18 cellular contexts compared by ENCODE assay signal in genomic region chr4:8146158-8146557, GRCh38. TPM values are rescaled to one million over a fixed set of nuclear protein-coding genes. Genes with fewer than 3 reads are reported as not detected.
DNase-seq lines count a peak whose midpoint lies in the region; ATAC-seq, FAIRE-seq and TF ChIP-seq lines count a peak whose summit lies in the region.
"Had no signal": no experiment of that assay in that cellular context is flagged by ENCODE, and none has a peak within 500 bp of the region (broad histone marks: within the 10 kb centered on the region; RNA-seq: fewer than 3 reads in every experiment).

No MANE protein-coding gene starts in this region.

- no peak for TF ChIP-seq POLR2A in HepG2 (IDR thresholded peaks at IDR 0.05; ENCODE audit: insufficient read depth in 1 of 2, low read depth in 2 of 2, low read length in 2 of 2)
- no peak for TF ChIP-seq POLR2A in right lobe of liver (IDR thresholded peaks at IDR 0.05)

- CTCF ChIA-PET in HepG2 (lab: Yijun Ruan, JAX; ENCODE audit: low intra/inter-chr PET ratio, low total read pairs): no interaction called here
- CTCF ChIA-PET in activated CD8-positive, alpha-beta T cell treated with anti-CD3 and anti-CD28 coated beads for 36 hours (lab: Charles Lee): interaction anchor here (1.5 kb wide), 1 partner anchor 31 kb away, joined by 4 read pairs; no protein-coding TSS in a partner anchor

- H3K4me1 Mint-ChIP-seq in activated CD8-positive, alpha-beta T cell treated with anti-CD3 and anti-CD28 coated beads for 36 hours (ENCODE audit: low read depth): no peaks in the 10 kb centered on the region

- H3K4me3 ChIP-seq in HepG2 (replicated peaks in 1 of 3; ENCODE audit: insufficient read depth in 1 of 3, low read depth in 2 of 3, low read length in 3 of 3) (no peak overlapping the region), right lobe of liver (no peak overlapping the region), neural cell (ENCODE audit: low read length) (peak overlapping the region; percentile 4)
- H3K4me3 ChIP-seq: GM23248, HAP-1 had no signal

- H3K9ac ChIP-seq in HepG2 (ENCODE audit: insufficient read depth, low read depth, low read length): no peak overlapping the region
- peak overlapping the region; percentile 40 for H3K9ac ChIP-seq in neural cell (ENCODE audit: low read length)
- H3K9ac ChIP-seq: GM23248 had no signal

- ATAC-seq in HepG2: no peak
- ATAC-seq in right lobe of liver: no peak
- ATAC-seq in GM21619 (IDR thresholded peaks at IDR 0.05; ENCODE audit: unreplicated experiment): no peak
- ATAC-seq in activated CD8-positive, alpha-beta T cell treated with anti-CD3 and anti-CD28 coated beads for 36 hours: no peak

- TF ChIP-seq RAD21 in HepG2 (CRISPR knock-in tag; IDR thresholded peaks at IDR 0.05) (no peak), neural cell (conservative IDR thresholded peaks at IDR 0.05) (no peak)

- H3K27ac ChIP-seq in HepG2 (ENCODE audit: extremely low read length, insufficient read depth, low read length): no peak overlapping the region
- H3K27ac ChIP-seq in right lobe of liver: no peak overlapping the region
- H3K27ac ChIP-seq in neural cell (ENCODE audit: low read length): peak overlapping the region; percentile 69
- H3K27ac ChIP-seq: GM23248 had no signal

- TF ChIP-seq EP300 in HepG2 (IDR thresholded peaks at IDR 0.05; ENCODE audit: low read depth in 2 of 2, low read length in 2 of 2) (no peak), HepG2 (CRISPR knock-in tag; IDR thresholded peaks at IDR 0.05; ENCODE audit: borderline replicate concordance) (no peak), neural cell (conservative IDR thresholded peaks at IDR 0.05; ENCODE audit: poor library complexity, severe bottlenecking) (no peak)

- POLR2A ChIA-PET in HepG2 (lab: Yijun Ruan, JAX): no interaction called here
- POLR2A ChIA-PET in activated CD8-positive, alpha-beta T cell treated with anti-CD3 and anti-CD28 coated beads for 36 hours (lab: Charles Lee): no interaction called here

- no peaks in the 10 kb centered on the region for H3K9me3 Mint-ChIP-seq in activated CD8-positive, alpha-beta T cell treated with anti-CD3 and anti-CD28 coated beads for 36 hours

- BruUV-seq in HepG2 (replicated peaks; lab: Mats Ljungman, UMichigan): no TSS peak

- 67% methylated on average over 9 of the region's 9 CpGs for WGBS in HepG2 (ENCODE audit: low lambda C conversion rate)
- WGBS in right lobe of liver (ENCODE audit: insufficient coverage, low coverage, low lambda C conversion rate, missing lambda C conversion rate): 75% methylated on average over 9 of the region's 9 CpGs

- no peaks in the 10 kb centered on the region for H3K79me2 ChIP-seq in HepG2 (ENCODE audit: insufficient read depth, low read length)
- no peaks in the 10 kb centered on the region for H3K79me2 ChIP-seq in neural cell (replicated peaks; ENCODE audit: insufficient read depth, low read length)

- no peaks in the 10 kb centered on the region for H3K36me3 Mint-ChIP-seq in activated CD8-positive, alpha-beta T cell treated with anti-CD3 and anti-CD28 coated beads for 36 hours (ENCODE audit: low read depth)

- H3K4me2 ChIP-seq in HepG2 (ENCODE audit: low read depth, low read length): no peak overlapping the region
- no peak overlapping the region for H3K4me2 ChIP-seq in neural cell (ENCODE audit: low read length)

- H3K36me3 ChIP-seq in HepG2 (replicated peaks in 1 of 2; ENCODE audit: control insufficient read depth in 1 of 2, insufficient read depth in 2 of 2, low read length in 2 of 2) (no peaks in the 10 kb centered on the region), right lobe of liver (no peaks in the 10 kb centered on the region), neural cell (ENCODE audit: insufficient read depth, low read length) (no peaks in the 10 kb centered on the region)
- H3K36me3 ChIP-seq: HAP-1 had no signal

- intact Hi-C loops in HepG2 (cut with micrococcal nuclease; ENCODE audit: unreplicated experiment) (no loop called here), right lobe of liver (cut with DNase I) (no loop called here)
- intact Hi-C loops in activated CD8-positive, alpha-beta T cell treated with anti-CD3 and anti-CD28 coated beads for 36 hours (cut with micrococcal nuclease): no loop called here

- in situ Hi-C loops in HepG2 (cut with HindIII; ENCODE audit: extremely low pct_ligation_motif_present, low pct_unique_long_range_greater_than_20kb): no loop called here

- H3K9me3 ChIP-seq in HepG2 (ENCODE audit: low read length) (no peaks in the 10 kb centered on the region), right lobe of liver (no peaks in the 10 kb centered on the region), neural cell (ENCODE audit: low read length) (no peaks in the 10 kb centered on the region)
- H3K9me3 ChIP-seq: HAP-1 had no signal

- TF ChIP-seq CTCF in HepG2 (CRISPR knock-in tag; IDR thresholded peaks at IDR 0.05): no peak
- no peak for TF ChIP-seq CTCF in right lobe of liver (IDR thresholded peaks at IDR 0.05)
- no peak for TF ChIP-seq CTCF in neural cell (IDR thresholded peaks at IDR 0.05; ENCODE audit: poor library complexity, severe bottlenecking)
- TF ChIP-seq CTCF in activated CD8-positive, alpha-beta T cell treated with anti-CD3 and anti-CD28 coated beads for 36 hours (IDR thresholded peaks at IDR 0.05): no peak

- H3K9me2 ChIP-seq in neural cell (ENCODE audit: insufficient read depth, low read length): no peaks in the 10 kb centered on the region

- no peak overlapping the region for H3K27ac Mint-ChIP-seq in activated CD8-positive, alpha-beta T cell treated with anti-CD3 and anti-CD28 coated beads for 36 hours

- H3K27me3 Mint-ChIP-seq in activated CD8-positive, alpha-beta T cell treated with anti-CD3 and anti-CD28 coated beads for 36 hours: peaks cover 5% of the 10 kb centered on the region

- H4K20me1 ChIP-seq in HepG2 (ENCODE audit: insufficient read depth, low read length): no peaks in the 10 kb centered on the region
- H4K20me1 ChIP-seq in neural cell (ENCODE audit: insufficient read depth): no peaks in the 10 kb centered on the region

- H3K4me1 ChIP-seq in HepG2 (ENCODE audit: insufficient read depth, low read length): peaks cover 17% of the 10 kb centered on the region
- peaks cover 0 to 22% (median 4%) of the 10 kb centered on the region in 4 donors for H3K4me1 ChIP-seq in right lobe of liver
- H3K4me1 ChIP-seq: HAP-1 had no signal

- peak in 2 of 3 experiments; percentile 65 to 66 for DNase-seq in NCI-H1417 (lab: John Stamatoyannopoulos, UW)
- no peak for DNase-seq in NCI-H1417 treated with DMSO at 0.1 percent for 48 hours (lab: John Stamatoyannopoulos, UW)
- DNase-seq in HepG2 (ENCODE audit: low spot score): no peak
- DNase-seq in right lobe of liver: no peak
- no peak for DNase-seq in LoVo (ENCODE audit: low spot score)
- DNase-seq in activated CD8-positive, alpha-beta T cell treated with anti-CD3 and anti-CD28 coated beads for 36 hours: no peak
- DNase-seq: 8988T, GF-D8, GM23248, KBM-7, MV-4-11, NCI-H1436 treated with DMSO at 0.1 percent for 48 hours, OCI-M1, SIG-M5 had no signal

- no peak overlapping the region for H2AFZ ChIP-seq in HepG2 (ENCODE audit: low read length)
- no peak overlapping the region for H2AFZ ChIP-seq in neural cell (ENCODE audit: low read depth, low read length)
- H2AFZ ChIP-seq: GM23248 had no signal

- FAIRE-seq in HepG2 (lab: Jason Lieb, UNC): no peak

- H3K27me3 ChIP-seq in HepG2 (ENCODE audit: control insufficient read depth in 1 of 2, insufficient read depth in 2 of 2, low read length in 2 of 2): peaks cover 13 to 82% of the 10 kb centered on the region in 2 experiments; a peak in 4 of 5 replicates
- H3K27me3 ChIP-seq in right lobe of liver: no peaks in the 10 kb centered on the region
- H3K27me3 ChIP-seq in neural cell (ENCODE audit: insufficient read depth, low read depth, low read length): no peaks in the 10 kb centered on the region

- no peak overlapping the region for H3K4me3 Mint-ChIP-seq in activated CD8-positive, alpha-beta T cell treated with anti-CD3 and anti-CD28 coated beads for 36 hours

- no peaks in the 10 kb centered on the region for H3F3A ChIP-seq in neural cell (ENCODE audit: insufficient read depth, low read length, poor library complexity, severe bottlenecking)

RNA-seq across cellular contexts. Expression of gene ABLIM2, which starts 12.5 kb away (rescaled TPM):
- total RNA-seq in HepG2 (2016; rRNA removed; fragmentation: Illumina TruSeq; extraction: Trizol) (0.18 and 0.20 TPM in 2 replicates), right lobe of liver (1 to 10 TPM in 5 of 6 experiments, under 1 TPM in 1; 0.93 to 3.5 (median 2.3) TPM)
- total RNA-seq in HepG2 (2016; cell fraction: cytosol; rRNA removed; fragmentation: Illumina TruSeq; extraction: Trizol; ENCODE audit: low read depth): not detected in 2 replicates
- total RNA-seq in HepG2 (2016; cell fraction: insoluble cytoplasmic fraction; rRNA removed; fragmentation: Illumina TruSeq; extraction: Trizol): not detected in 2 replicates
- total RNA-seq in HepG2 (2016; cell fraction: membrane; rRNA removed; fragmentation: Illumina TruSeq; extraction: Trizol): not detected in 2 replicates
- total RNA-seq in HepG2 (2016; cell fraction: nucleus; rRNA removed; fragmentation: Illumina TruSeq; extraction: Trizol): not detected in 2 replicates
- polyA plus RNA-seq in HepG2 (2011; rRNA removed) (0.37 and 0.42 TPM in 2 replicates), neural cell (14.9 and 103 TPM in 2 replicates)
- 0.35 and 0.46 TPM in 2 replicates for polyA plus RNA-seq in HepG2 (2011; cell fraction: cytosol; rRNA removed)
- polyA plus RNA-seq in HepG2 (2011; cell fraction: nucleus; rRNA removed): 0.33 and 0.34 TPM in 2 replicates
- polyA plus RNA-seq in HepG2 (2012): 0.15 and 0.24 TPM in 2 replicates
- not detected in 2 replicates for polyA plus RNA-seq in HepG2 (2016; cell fraction: cytosol; fragmentation: Illumina TruSeq; extraction: Trizol; ENCODE audit: low read depth)
- polyA plus RNA-seq in HepG2 (2016; cell fraction: insoluble cytoplasmic fraction; fragmentation: Illumina TruSeq; extraction: Trizol; ENCODE audit: low read depth): not detected in 2 replicates
- 0.11 TPM in 1 of 2 replicates, not detected in the other for polyA plus RNA-seq in HepG2 (2016; cell fraction: membrane; fragmentation: Illumina TruSeq; extraction: Trizol; ENCODE audit: low read depth)
- polyA plus RNA-seq in HepG2 (2016; cell fraction: nucleus; fragmentation: Illumina TruSeq; extraction: Trizol; ENCODE audit: insufficient read depth, low read depth): not detected in 2 replicates
- polyA minus RNA-seq in HepG2 (2011; rRNA and poly(A)+ RNA removed; ENCODE audit: low replicate concordance): 2.2 and 7.6 TPM in 2 replicates
- polyA minus RNA-seq in HepG2 (2011; cell fraction: cytosol; rRNA and poly(A)+ RNA removed): 0.49 TPM in 1 of 2 replicates, not detected in the other
- 0.12 and 0.52 TPM in 2 replicates for polyA minus RNA-seq in HepG2 (2011; cell fraction: nucleus; rRNA and poly(A)+ RNA removed)
- 29.7 and 47.6 TPM in 2 replicates for polyA minus RNA-seq in neural cell
- under 1 TPM; 0.32 to 0.54 TPM for total RNA-seq in activated CD8-positive, alpha-beta T cell treated with anti-CD3 and anti-CD28 coated beads for 36 hours
- total RNA-seq: GM23248 had no signal
- polyA plus RNA-seq: AG04450, GM23248 had no signal

RNA-seq across cellular contexts. Expression of gene SH3TC1, which starts 52.9 kb away (rescaled TPM):
- 10.1 and 14.9 TPM in 2 replicates for total RNA-seq in HepG2 (2016; rRNA removed; fragmentation: Illumina TruSeq; extraction: Trizol)
- total RNA-seq in HepG2 (2016; cell fraction: cytosol; rRNA removed; fragmentation: Illumina TruSeq; extraction: Trizol; ENCODE audit: low read depth): 1.8 and 3.0 TPM in 2 replicates
- total RNA-seq in HepG2 (2016; cell fraction: insoluble cytoplasmic fraction; rRNA removed; fragmentation: Illumina TruSeq; extraction: Trizol): 7.9 and 17.3 TPM in 2 replicates
- 5.6 and 6.2 TPM in 2 replicates for total RNA-seq in HepG2 (2016; cell fraction: membrane; rRNA removed; fragmentation: Illumina TruSeq; extraction: Trizol)
- total RNA-seq in HepG2 (2016; cell fraction: nucleus; rRNA removed; fragmentation: Illumina TruSeq; extraction: Trizol): 22.7 and 23.6 TPM in 2 replicates
- polyA plus RNA-seq in HepG2 (2011; rRNA removed): 21.8 and 27.0 TPM in 2 replicates
- 12.1 and 19.8 TPM in 2 replicates for polyA plus RNA-seq in HepG2 (2011; cell fraction: cytosol; rRNA removed)
- polyA plus RNA-seq in HepG2 (2011; cell fraction: nucleus; rRNA removed): 113 and 146 TPM in 2 replicates
- polyA plus RNA-seq in HepG2 (2012): 12.2 and 22.6 TPM in 2 replicates
- 1.3 and 1.5 TPM in 2 replicates for polyA plus RNA-seq in HepG2 (2016; cell fraction: cytosol; fragmentation: Illumina TruSeq; extraction: Trizol; ENCODE audit: low read depth)
- polyA plus RNA-seq in HepG2 (2016; cell fraction: insoluble cytoplasmic fraction; fragmentation: Illumina TruSeq; extraction: Trizol; ENCODE audit: low read depth): 6.1 and 6.6 TPM in 2 replicates
- polyA plus RNA-seq in HepG2 (2016; cell fraction: membrane; fragmentation: Illumina TruSeq; extraction: Trizol; ENCODE audit: low read depth): 2.1 and 2.8 TPM in 2 replicates
- 26.5 and 29.7 TPM in 2 replicates for polyA plus RNA-seq in HepG2 (2016; cell fraction: nucleus; fragmentation: Illumina TruSeq; extraction: Trizol; ENCODE audit: insufficient read depth, low read depth)
- polyA minus RNA-seq in HepG2 (2011; rRNA and poly(A)+ RNA removed; ENCODE audit: low replicate concordance): 12.4 and 67.5 TPM in 2 replicates
- 18.2 and 19.5 TPM in 2 replicates for polyA minus RNA-seq in HepG2 (2011; cell fraction: cytosol; rRNA and poly(A)+ RNA removed)
- polyA minus RNA-seq in HepG2 (2011; cell fraction: nucleus; rRNA and poly(A)+ RNA removed): 76.5 and 77.0 TPM in 2 replicates
- 10 to 100 TPM; 13.2 to 48.0 (median 24.9) TPM for total RNA-seq in right lobe of liver
- polyA plus RNA-seq in neural cell: not detected in 2 replicates
- not detected in 2 replicates for polyA minus RNA-seq in neural cell
- total RNA-seq in activated CD8-positive, alpha-beta T cell treated with anti-CD3 and anti-CD28 coated beads for 36 hours: 10 to 100 TPM; 16.2 to 17.5 TPM

Comparison
In these comparisons a context has a peak if more than half of its experiments do, and no peak if none do; other contexts are left out.
1. DNase-seq: peak in NCI-H1417 (2 of 3); none in NCI-H1417 treated with DMSO at 0.1 percent for 48 hours (single experiment), HepG2 (single experiment), right lobe of liver (0 of 3), LoVo (single experiment) and activated CD8-positive, alpha-beta T cell treated with anti-CD3 and anti-CD28 coated beads for 36 hours (single experiment).